In the genomic region with DNA sequence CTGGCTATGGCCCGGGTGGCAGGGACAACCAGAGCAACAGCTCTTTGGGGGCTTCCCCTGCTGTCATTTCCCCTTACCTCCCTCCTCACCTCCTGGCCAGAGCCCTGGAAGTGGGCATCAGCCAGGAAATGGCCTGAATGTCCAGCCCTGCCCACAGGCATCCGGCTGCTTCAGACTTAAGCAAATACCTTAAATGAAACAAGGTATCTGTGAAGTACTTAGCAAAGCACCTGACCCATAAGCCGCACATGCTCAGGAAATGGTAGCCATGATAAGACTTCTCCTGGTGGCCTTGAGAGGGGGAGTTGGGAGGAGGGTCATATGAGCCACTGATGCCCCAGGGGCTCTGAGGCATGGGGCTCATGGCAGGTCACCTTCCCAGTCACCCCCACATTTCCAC, we compare ENCODE assay signal across 22 cellular contexts. TPM values are rescaled to one million over a fixed set of nuclear protein-coding genes. Genes with fewer than 3 reads are reported as not detected.
"Had no signal": no experiment of that assay in that cellular context is flagged by ENCODE, and none has a peak within 500 bp of the region (broad histone marks: within the 10 kb centered on the region; RNA-seq: fewer than 3 reads in every experiment).

No MANE protein-coding gene starts in this region.

- DNase-seq: activated CD4-positive, alpha-beta T cell treated with anti-CD3 and anti-CD28 coated beads for 1 hour; activated CD4-positive, alpha-beta T cell treated with anti-CD3 and anti-CD28 coated beads, Interleukin-2, amount 50 U/mL, for 4 hours; activated T-cell treated with anti-CD3 and anti-CD28 coated beads for 4 hours; effector memory CD4-positive, alpha-beta T cell; esophagus squamous epithelium; hypothalamus; midbrain; sigmoid colon; stimulated activated CD4-positive, alpha-beta T cell treated with anti-CD3 and anti-CD28 coated beads, Interleukin-2, amount 100 ng/mL, for 24 hours; stimulated activated naive CD8-positive, alpha-beta T cell treated with anti-CD3 and anti-CD28 coated beads, Interleukin-15, Interleukin-2, amounts not matched to agents 100 U/mL and 50 U/mL, for 24 hours; SW 1271; T-helper 2 cell; transverse colon; WERI-Rb-1 had no signal

- H3K36me3 Mint-ChIP-seq: activated naive CD8-positive, alpha-beta T cell had no signal

- H3K9me3 ChIP-seq: esophagus squamous epithelium, neutrophil, pancreas, sigmoid colon, transverse colon had no signal

- FAIRE-seq: bronchial epithelial cell, endothelial cell of umbilical vein, pancreas had no signal

- H3K9me3 Mint-ChIP-seq: dendritic cell treated with granulocyte-macrophage colony-stimulating factor and Interleukin-4, amounts not matched to agents 40 ng/mL and 50 ng/mL, for 4 days had no signal

- H3K4me3 Mint-ChIP-seq: activated naive CD8-positive, alpha-beta T cell; dendritic cell treated with granulocyte-macrophage colony-stimulating factor and Interleukin-4, amounts not matched to agents 40 ng/mL and 50 ng/mL, for 4 days had no signal

- H3K27ac Mint-ChIP-seq: activated naive CD8-positive, alpha-beta T cell; dendritic cell treated with granulocyte-macrophage colony-stimulating factor and Interleukin-4, amounts not matched to agents 40 ng/mL and 50 ng/mL, for 4 days had no signal

- H3K27ac ChIP-seq: esophagus squamous epithelium, neutrophil, pancreas, transverse colon, WERI-Rb-1 had no signal

- H3K4me1 ChIP-seq: pancreas had no signal

- H3K36me3 ChIP-seq: esophagus squamous epithelium, neutrophil, pancreas, sigmoid colon, transverse colon, WERI-Rb-1 had no signal

- ATAC-seq: stimulated activated naive CD8-positive, alpha-beta T cell treated with anti-CD3 and anti-CD28 coated beads, Interleukin-15, Interleukin-2, amounts not matched to agents 100 U/mL and 50 U/mL, for 24 hours had no signal

- H3K27me3 ChIP-seq: neutrophil, pancreas, sigmoid colon, transverse colon had no signal

- H3K27me3 Mint-ChIP-seq: activated naive CD8-positive, alpha-beta T cell had no signal

- H3K4me3 ChIP-seq: esophagus squamous epithelium, pancreas, transverse colon had no signal

RNA-seq across cellular contexts. Expression of a gene that starts 43.8 kb away (rescaled TPM):
- total RNA-seq: chondrocyte, endothelial cell of umbilical vein, lung microvascular endothelial cell had no signal

RNA-seq across cellular contexts. Expression of a gene that starts 55.9 kb away (rescaled TPM):
- total RNA-seq: bronchial epithelial cell, chondrocyte, endothelial cell of umbilical vein, esophagus squamous epithelium, lung microvascular endothelial cell, pancreas, sigmoid colon had no signal

RNA-seq across cellular contexts. Expression of a gene that starts 56.9 kb away (rescaled TPM):
- total RNA-seq: lung microvascular endothelial cell had no signal
